Comparison of ENCODE assay signal across 10 cellular contexts in the genomic region with DNA sequence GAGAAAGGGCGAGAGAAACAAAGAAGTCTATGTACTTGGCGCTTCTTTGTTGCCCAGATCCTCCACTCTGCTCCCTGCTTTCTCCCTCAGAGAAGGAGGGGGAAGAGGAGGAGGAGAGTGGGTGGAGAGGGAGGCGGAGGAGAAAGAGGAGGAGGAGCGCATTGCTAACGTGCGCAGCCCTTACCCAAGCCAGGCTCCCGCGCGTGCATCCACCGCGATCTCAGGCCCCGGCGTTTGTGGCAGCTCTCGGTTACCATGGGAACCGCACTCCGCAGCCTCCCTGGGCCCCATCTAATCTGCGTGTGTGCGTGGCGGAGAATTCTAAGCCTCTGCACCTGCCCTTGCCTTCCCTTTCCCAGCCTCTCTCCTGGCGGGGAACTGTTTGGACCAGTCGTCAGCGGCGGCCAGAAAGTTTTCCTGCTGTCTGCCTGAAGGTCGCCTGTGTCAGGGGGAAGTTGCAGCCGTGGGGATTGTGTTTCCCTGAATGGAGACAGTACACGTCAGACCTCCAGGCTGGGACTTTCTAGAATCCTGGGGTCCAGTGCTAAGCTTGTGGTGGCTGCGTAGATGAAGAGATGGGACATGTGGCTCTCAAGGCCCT. TPM values are rescaled to one million over a fixed set of nuclear protein-coding genes. Genes with fewer than 3 reads are reported as not detected.
DNase-seq lines count a peak whose midpoint lies in the region; ATAC-seq and TF ChIP-seq lines count a peak whose summit lies in the region.
"Had no signal": no experiment of that assay in that cellular context is flagged by ENCODE, and none has a peak within 500 bp of the region (broad histone marks: within the 10 kb centered on the region; RNA-seq: fewer than 3 reads in every experiment).

Gene ERICH6B (minus strand): TSS at position 239 of the 601 bp plus-strand sequence. CDS start 18,734 bp downstream, outside the sequence.

- H3K4me1 ChIP-seq in upper lobe of right lung, result no peaks in the 10 kb centered on the region

- H3K4me3 ChIP-seq in NB4 (ENCODE audit: low read depth, low read length), result no peak within 1 kb of the TSS
- no peak within 1 kb of the TSS for H3K4me3 ChIP-seq in upper lobe of right lung

- H3K4me3 Mint-ChIP-seq in brain, result peak within 1 kb of the TSS; percentile 59 to 80 (median 77)
- no peak within 1 kb of the TSS for H3K4me3 Mint-ChIP-seq in T-helper 2 cell treated with Interferon-gamma antibody and Interleukin-4, amounts not matched to agents 5 μg/mL and 100 μg/mL, for 36 hours

- ATAC-seq in upper lobe of right lung (peak; percentile 67), HG03521 (IDR thresholded peaks at IDR 0.05; ENCODE audit: unreplicated experiment) (no peak), GM21423 (IDR thresholded peaks at IDR 0.05; ENCODE audit: unreplicated experiment) (no peak)

- H3K9me3 ChIP-seq in upper lobe of right lung, result no peaks in the 10 kb centered on the region

- peak; percentile 24 for DNase-seq in AG08395 (ENCODE audit: low spot score)
- peak; percentile 30 for DNase-seq in NB4 (ENCODE audit: low read depth)
- DNase-seq in left kidney (ENCODE audit: low read depth, low spot score), result peak; percentile 97
- DNase-seq in upper lobe of right lung, result no peak
- DNase-seq in T-helper 2 cell treated with Interferon-gamma antibody and Interleukin-4, amounts not matched to agents 5 μg/mL and 100 μg/mL, for 36 hours (ENCODE audit: low spot score), result no peak

- H3K36me3 ChIP-seq in upper lobe of right lung, result no peaks in the 10 kb centered on the region

- H3K9me3 Mint-ChIP-seq in brain, result peaks cover 16 to 33% (median 30%) of the 10 kb centered on the region in 5 experiments
- no peaks in the 10 kb centered on the region for H3K9me3 Mint-ChIP-seq in T-helper 2 cell treated with Interferon-gamma antibody and Interleukin-4, amounts not matched to agents 5 μg/mL and 100 μg/mL, for 36 hours
- H3K9me3 Mint-ChIP-seq: T-cell had no signal

- peaks cover 7% of the 10 kb centered on the region for H3K27me3 ChIP-seq in upper lobe of right lung

- no peak within 1 kb of the TSS for H3K27ac ChIP-seq in upper lobe of right lung

- peaks cover 7% of the 10 kb centered on the region for H3K36me3 Mint-ChIP-seq in brain
- H3K36me3 Mint-ChIP-seq in T-helper 2 cell treated with Interferon-gamma antibody and Interleukin-4, amounts not matched to agents 5 μg/mL and 100 μg/mL, for 36 hours (ENCODE audit: low read depth), result no peaks in the 10 kb centered on the region
- H3K36me3 Mint-ChIP-seq: T-cell had no signal

- peaks cover 52% of the 10 kb centered on the region for H3K4me1 Mint-ChIP-seq in brain
- no peaks in the 10 kb centered on the region for H3K4me1 Mint-ChIP-seq in T-helper 2 cell treated with Interferon-gamma antibody and Interleukin-4, amounts not matched to agents 5 μg/mL and 100 μg/mL, for 36 hours (ENCODE audit: low read depth)

- TF ChIP-seq POLR2A in NB4 (IDR thresholded peaks at IDR 0.05; ENCODE audit: extremely low read depth, insufficient read length), result no peak

- H3K27me3 Mint-ChIP-seq in brain, result peaks cover 9% of the 10 kb centered on the region
- peaks cover 72% of the 10 kb centered on the region for H3K27me3 Mint-ChIP-seq in T-helper 2 cell treated with Interferon-gamma antibody and Interleukin-4, amounts not matched to agents 5 μg/mL and 100 μg/mL, for 36 hours (ENCODE audit: low read depth)

- TF ChIP-seq CTCF in NB4 (IDR thresholded peaks at IDR 0.05; ENCODE audit: low read depth, low read length) (no peak), brain (conservative IDR thresholded peaks at IDR 0.05) (no peak), upper lobe of right lung (IDR thresholded peaks at IDR 0.05) (no peak)

- intact Hi-C loops in upper lobe of right lung (cut with DNase I), result no loop called here

- peak within 1 kb of the TSS; percentile 42 to 99 (median 84) for H3K27ac Mint-ChIP-seq in brain
- H3K27ac Mint-ChIP-seq in T-helper 2 cell treated with Interferon-gamma antibody and Interleukin-4, amounts not matched to agents 5 μg/mL and 100 μg/mL, for 36 hours, result no peak within 1 kb of the TSS
- H3K27ac Mint-ChIP-seq: T-cell had no signal

RNA-seq across cellular contexts. Expression of gene ERICH6B, which starts in this region (rescaled TPM):
- not detected for polyA plus RNA-seq in brain (ENCODE audit: insufficient read depth, low read depth, low replicate concordance)
- not detected for total RNA-seq in upper lobe of right lung
- total RNA-seq: mononuclear cell, T-cell had no signal

Comparison
In these comparisons a context has a peak if more than half of its experiments do, and no peak if none do; other contexts are left out.
1. Peak in ATAC-seq in upper lobe of right lung; RNA of the gene not detected or under 1 TPM.
2. DNase-seq: peak in AG08395 (single experiment), NB4 (single experiment) and left kidney (single experiment); none in upper lobe of right lung (single experiment) and T-helper 2 cell treated with Interferon-gamma antibody and Interleukin-4, amounts not matched to agents 5 μg/mL and 100 μg/mL, for 36 hours (single experiment).